In genomic region chr12:57765698-57766463, GRCh38 we compare ENCODE assay signal across 6 cellular contexts. TPM values are rescaled to one million over a fixed set of nuclear protein-coding genes. Genes with fewer than 3 reads are reported as not detected.
DNase-seq lines count a peak whose midpoint lies in the region; ATAC-seq and TF ChIP-seq lines count a peak whose summit lies in the region.

No MANE protein-coding gene starts in this region.

- H4K20me1 ChIP-seq in OCI-LY1 (ENCODE audit: insufficient read depth, low read length): no peaks in the 10 kb centered on the region

- no peaks in the 10 kb centered on the region for H3K79me2 ChIP-seq in OCI-LY1 (ENCODE audit: insufficient read depth, low read length)

- H3K36me3 ChIP-seq in OCI-LY1 (ENCODE audit: insufficient read depth, low read length) (peaks cover 35% of the 10 kb centered on the region), MG63 (peaks cover 31% of the 10 kb centered on the region)

- TF ChIP-seq CTCF in 22Rv1 (IDR thresholded peaks at IDR 0.05) (no peak), OCI-LY1 (IDR thresholded peaks at IDR 0.05; ENCODE audit: low read length) (no peak)

- H3K4me2 ChIP-seq in OCI-LY1 (ENCODE audit: low read length): peak overlapping the region; percentile 66; the same call in 1 of the 2 replicates

- peaks cover 22% of the 10 kb centered on the region for H3K4me1 ChIP-seq in OCI-LY1 (ENCODE audit: insufficient read depth, low read length, severe bottlenecking)

- H3K4me3 ChIP-seq in OCI-LY1 (ENCODE audit: low read depth, low read length, poor library complexity, severe bottlenecking): peak overlapping the region; percentile 47
- H3K4me3 ChIP-seq in MG63: no peak overlapping the region

- ATAC-seq in left ventricle myocardium superior: peak; percentile 15

- DNase-seq in left ventricle myocardium superior: no peak
- DNase-seq in NCI-H226: no peak
- no peak for DNase-seq in MG63
- DNase-seq in NCI-H1694 treated with DMSO at 0.1 percent for 48 hours (lab: John Stamatoyannopoulos, UW): no peak

- intact Hi-C loops in left ventricle myocardium superior (cut with micrococcal nuclease): no loop called here

- H3K9ac ChIP-seq in OCI-LY1 (ENCODE audit: low read length): no peak overlapping the region

- H3K9me3 ChIP-seq in OCI-LY1 (ENCODE audit: low read length) (no peaks in the 10 kb centered on the region), MG63 (no peaks in the 10 kb centered on the region)

- no peak overlapping the region for H2AFZ ChIP-seq in OCI-LY1 (ENCODE audit: low read length)

- H3F3A ChIP-seq in OCI-LY1 (ENCODE audit: insufficient read depth, low read length): no peaks in the 10 kb centered on the region

- no peaks in the 10 kb centered on the region for H3K9me2 ChIP-seq in OCI-LY1 (ENCODE audit: low read depth, low read length)

- peak overlapping the region; percentile 83 for H3K27ac ChIP-seq in 22Rv1
- no peak overlapping the region for H3K27ac ChIP-seq in OCI-LY1 (ENCODE audit: low read depth, low read length, poor library complexity, severe bottlenecking)

- H3K27me3 ChIP-seq in OCI-LY1 (ENCODE audit: insufficient read depth, low read length) (peaks cover 24% of the 10 kb centered on the region), MG63 (peaks cover 33% of the 10 kb centered on the region)

RNA-seq across cellular contexts. Expression of gene CYP27B1, which starts 1.0 kb away (rescaled TPM):
- not detected for total RNA-seq in left ventricle myocardium superior
- not detected in 2 replicates for total RNA-seq in MG63 (2014; rRNA removed; shearing (Covaris generic); ENCODE audit: low replicate concordance)

RNA-seq across cellular contexts. Expression of gene METTL1, which starts 6.0 kb away (rescaled TPM):
- total RNA-seq in left ventricle myocardium superior: 7.5 TPM
- total RNA-seq in MG63 (2014; rRNA removed; shearing (Covaris generic); ENCODE audit: low replicate concordance): 10.0 and 33.6 TPM in 2 replicates

RNA-seq across cellular contexts. Expression of gene EEF1AKMT3, which starts 6.5 kb away (rescaled TPM):
- total RNA-seq in left ventricle myocardium superior: 1.6 TPM
- 4.2 and 20.9 TPM in 2 replicates for total RNA-seq in MG63 (2014; rRNA removed; shearing (Covaris generic); ENCODE audit: low replicate concordance)

RNA-seq across cellular contexts. Expression of gene MARCHF9, which starts 11.0 kb away (rescaled TPM):
- total RNA-seq in left ventricle myocardium superior: 15.6 TPM
- total RNA-seq in MG63 (2014; rRNA removed; shearing (Covaris generic); ENCODE audit: low replicate concordance): 2.4 and 4.9 TPM in 2 replicates

RNA-seq across cellular contexts. Expression of gene CDK4, which starts 13.8 kb away (rescaled TPM):
- total RNA-seq in left ventricle myocardium superior: 42.1 TPM
- total RNA-seq in MG63 (2014; rRNA removed; shearing (Covaris generic); ENCODE audit: low replicate concordance): 457 and 516 TPM in 2 replicates
